1 cellular context compared by ENCODE assay signal in genomic region chr14:63478437-63478852, GRCh38.
A peak's percentile ranks its signal among the peaks of the same experiment; 100 is the strongest.
TF ChIP-seq lines count a peak whose summit lies in the region.

No MANE protein-coding gene starts in this region.

TF ChIP-seq in GM12878, 131 proteins besides CTCF, POLR2A, EP300 and RAD21 (continued from another document):
- no peak for TF ChIP-seq ZBTB40 (IDR thresholded peaks at IDR 0.05; ENCODE audit: borderline replicate concordance)
- TF ChIP-seq BHLHE40 (IDR thresholded peaks at IDR 0.05; ENCODE audit: borderline replicate concordance in 1 of 2, low read depth in 2 of 2, low read length in 1 of 2) = no peak; a peak in 1 of 4 replicates
- TF ChIP-seq YBX1 (IDR thresholded peaks at IDR 0.05) = no peak
- no peak for TF ChIP-seq ZSCAN29 (IDR thresholded peaks at IDR 0.05)
- 0 out of 2 replicates have a peak, but pooled peaks have one; percentile 16 for TF ChIP-seq SREBF1 (IDR thresholded peaks at IDR 0.05; ENCODE audit: low read length)
- TF ChIP-seq RELB (IDR thresholded peaks at IDR 0.05; ENCODE audit: low read depth) = no peak
- TF ChIP-seq CHD2 (IDR thresholded peaks at IDR 0.05; ENCODE audit: borderline replicate concordance, low read depth, low read length) = no peak
- TF ChIP-seq, protein P1, sequence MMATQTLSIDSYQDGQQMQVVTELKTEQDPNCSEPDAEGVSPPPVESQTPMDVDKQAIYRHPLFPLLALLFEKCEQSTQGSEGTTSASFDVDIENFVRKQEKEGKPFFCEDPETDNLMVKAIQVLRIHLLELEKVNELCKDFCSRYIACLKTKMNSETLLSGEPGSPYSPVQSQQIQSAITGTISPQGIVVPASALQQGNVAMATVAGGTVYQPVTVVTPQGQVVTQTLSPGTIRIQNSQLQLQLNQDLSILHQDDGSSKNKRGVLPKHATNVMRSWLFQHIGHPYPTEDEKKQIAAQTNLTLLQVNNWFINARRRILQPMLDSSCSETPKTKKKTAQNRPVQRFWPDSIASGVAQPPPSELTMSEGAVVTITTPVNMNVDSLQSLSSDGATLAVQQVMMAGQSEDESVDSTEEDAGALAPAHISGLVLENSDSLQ (IDR thresholded peaks at IDR 0.05) = peak; percentile 53
- no peak for TF ChIP-seq NRF1 (conservative IDR thresholded peaks at IDR 0.05; ENCODE audit: low read depth, low read length)
- TF ChIP-seq REST (IDR thresholded peaks at IDR 0.05; ENCODE audit: low read depth, low read length) = no peak
